21 cellular contexts compared by ENCODE assay signal in genomic region chr16:3706253-3707145, GRCh38.
"Had no signal": no experiment of that assay in that cellular context is flagged by ENCODE, and none has a peak within 500 bp of the region (broad histone marks: within the 10 kb centered on the region; RNA-seq: fewer than 3 reads in every experiment).

No MANE protein-coding gene starts in this region.

- DNase-seq: activated CD4-positive, alpha-beta T cell treated with anti-CD3 and anti-CD28 coated beads for 4 hours; activated CD4-positive, alpha-beta T cell treated with anti-CD3 and anti-CD28 coated beads, Interleukin-2, amount 50 U/mL, for 48 hours; activated CD8-positive, alpha-beta memory T cell treated with anti-CD3 and anti-CD28 coated beads for 24 hours; activated effector memory CD4-positive, alpha-beta T cell treated with anti-CD3 and anti-CD28 coated beads, Interleukin-2, amount 50 U/mL, for 16 hours; activated naive CD4-positive, alpha-beta T cell treated with anti-CD3 and anti-CD28 coated beads for 36 hours; activated naive CD8-positive, alpha-beta T cell treated with anti-CD3 and anti-CD28 coated beads for 36 hours; adrenal gland; body of pancreas; colonic mucosa; effector memory CD8-positive, alpha-beta T cell; head of caudate nucleus; hypothalamus; immature natural killer cell; midbrain; naive thymus-derived CD4-positive, alpha-beta T cell; right cardiac atrium; spleen; stimulated activated naive CD8-positive, alpha-beta T cell treated with anti-CD3 and anti-CD28 coated beads, Interleukin-15, Interleukin-2, amounts not matched to agents 100 U/mL and 50 U/mL, for 24 hours; uterus had no signal

- H3K9me3 ChIP-seq: adrenal gland, body of pancreas, colonic mucosa, spleen, thoracic aorta, uterus had no signal

- H3K36me3 ChIP-seq: adrenal gland, colonic mucosa, thoracic aorta, uterus had no signal

- H3K27me3 ChIP-seq: adrenal gland, body of pancreas, colonic mucosa, spleen, uterus had no signal

- H3K4me1 ChIP-seq: adrenal gland, body of pancreas, colonic mucosa, spleen, uterus had no signal

- ATAC-seq: body of pancreas; effector memory CD8-positive, alpha-beta T cell; naive thymus-derived CD4-positive, alpha-beta T cell; right cardiac atrium; stimulated activated naive CD8-positive, alpha-beta T cell treated with anti-CD3 and anti-CD28 coated beads, Interleukin-15, Interleukin-2, amounts not matched to agents 100 U/mL and 50 U/mL, for 24 hours had no signal

- H3K4me3 ChIP-seq: adrenal gland, body of pancreas, colonic mucosa, spleen, thoracic aorta, uterus had no signal

- FAIRE-seq: endothelial cell of umbilical vein had no signal

- H3K27ac ChIP-seq: adrenal gland, body of pancreas, colonic mucosa, spleen, thoracic aorta, uterus had no signal
